ENCODE assay signal across 9 cellular contexts in the genomic region with DNA sequence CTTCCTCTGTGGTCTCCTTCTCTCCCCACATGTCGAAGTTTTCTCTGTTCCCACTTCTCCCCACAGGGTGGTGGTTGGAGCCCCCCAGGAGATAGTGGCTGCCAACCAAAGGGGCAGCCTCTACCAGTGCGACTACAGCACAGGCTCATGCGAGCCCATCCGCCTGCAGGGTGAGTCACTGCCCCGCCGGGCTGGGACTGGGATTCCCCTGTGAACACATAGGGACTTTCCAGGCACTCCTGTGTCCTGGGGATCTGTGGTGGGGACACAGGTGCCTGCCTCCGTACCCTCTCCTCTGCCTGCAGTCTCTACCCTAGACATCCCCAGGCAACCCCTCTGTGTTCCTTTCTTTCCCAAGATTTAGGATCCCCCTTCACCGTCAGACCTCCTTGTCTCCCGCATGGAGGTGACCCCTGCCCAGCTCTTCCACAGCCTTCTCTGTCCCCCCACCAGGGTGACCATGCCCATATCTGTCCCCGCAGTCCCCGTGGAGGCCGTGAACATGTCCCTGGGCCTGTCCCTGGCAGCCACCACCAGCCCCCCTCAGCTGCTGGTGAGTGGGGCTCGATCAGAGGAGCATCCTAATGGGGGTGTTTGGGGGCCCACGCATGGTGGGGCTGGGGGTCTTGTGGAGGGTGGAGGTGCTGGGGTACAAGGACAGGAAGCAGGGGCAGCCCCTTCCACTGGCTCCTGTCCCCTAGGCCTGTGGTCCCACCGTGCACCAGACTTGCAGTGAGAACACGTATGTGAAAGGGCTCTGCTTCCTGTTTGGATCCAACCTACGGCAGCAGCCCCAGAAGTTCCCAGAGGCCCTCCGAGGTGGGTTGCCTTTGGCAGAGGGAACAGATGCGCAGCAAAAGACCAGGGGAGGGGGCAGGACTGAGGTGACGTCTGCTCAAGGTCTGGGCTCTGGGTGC. TPM values are rescaled to one million over a fixed set of nuclear protein-coding genes. Genes with fewer than 3 reads are reported as not detected.
DNase-seq lines count a peak whose midpoint lies in the region; ATAC-seq and TF ChIP-seq lines count a peak whose summit lies in the region.
"Had no signal": no experiment of that assay in that cellular context is flagged by ENCODE, and none has a peak within 500 bp of the region (broad histone marks: within the 10 kb centered on the region; RNA-seq: fewer than 3 reads in every experiment).

No MANE protein-coding gene starts in this region.

- peaks cover 10% of the 10 kb centered on the region for H3K27me3 Mint-ChIP-seq in CD4-positive, alpha-beta T cell
- no peaks in the 10 kb centered on the region for H3K27me3 Mint-ChIP-seq in activated CD8-positive, alpha-beta memory T cell treated with anti-CD3 and anti-CD28 coated beads, Interleukin-2, amount 10 ng/mL, durations not matched to agents 7 days and 5 days

- no peaks in the 10 kb centered on the region for H3K9me3 ChIP-seq in CD4-positive, alpha-beta T cell (ENCODE audit: control insufficient read depth, low read length)
- H3K9me3 ChIP-seq: heart right ventricle had no signal

- no peaks in the 10 kb centered on the region for H3K27me3 ChIP-seq in CD4-positive, alpha-beta T cell (ENCODE audit: control insufficient read depth, insufficient read depth, low read length)

- H3K9me3 Mint-ChIP-seq in CD4-positive, alpha-beta T cell: no peaks in the 10 kb centered on the region
- H3K9me3 Mint-ChIP-seq in activated CD8-positive, alpha-beta memory T cell treated with anti-CD3 and anti-CD28 coated beads, Interleukin-2, amount 10 ng/mL, durations not matched to agents 7 days and 5 days (ENCODE audit: low read depth): no peaks in the 10 kb centered on the region

- peak; percentile 61 for ATAC-seq in CD4-positive, alpha-beta T cell (ENCODE audit: poor library complexity)
- ATAC-seq in GM21447 (IDR thresholded peaks at IDR 0.05; ENCODE audit: unreplicated experiment): peak; percentile 84
- ATAC-seq in activated CD8-positive, alpha-beta memory T cell treated with anti-CD3 and anti-CD28 coated beads, Interleukin-2, amount 10 ng/mL, durations not matched to agents 7 days and 5 days: peak; percentile 82

- CTCF ChIA-PET in CD4-positive, alpha-beta T cell (lab: Charles Lee): no interaction called here
- CTCF ChIA-PET in activated CD8-positive, alpha-beta memory T cell treated with anti-CD3 and anti-CD28 coated beads, Interleukin-2, amount 10 ng/mL, durations not matched to agents 7 days and 5 days (lab: Charles Lee): no interaction called here

- no peak overlapping the region for H3K27ac Mint-ChIP-seq in CD4-positive, alpha-beta T cell
- peak overlapping the region; percentile 66 for H3K27ac Mint-ChIP-seq in activated CD8-positive, alpha-beta memory T cell treated with anti-CD3 and anti-CD28 coated beads, Interleukin-2, amount 10 ng/mL, durations not matched to agents 7 days and 5 days

- H3K27ac ChIP-seq in CD4-positive, alpha-beta T cell (ENCODE audit: low read depth, low read length): no peak overlapping the region

- intact Hi-C loops in CD4-positive, alpha-beta T cell (cut with DNase I, micrococcal nuclease): no loop called here

- POLR2A ChIA-PET in CD4-positive, alpha-beta T cell (lab: Charles Lee): no interaction called here

- H3K4me3 Mint-ChIP-seq in CD4-positive, alpha-beta T cell: no peak overlapping the region
- no peak overlapping the region for H3K4me3 Mint-ChIP-seq in activated CD8-positive, alpha-beta memory T cell treated with anti-CD3 and anti-CD28 coated beads, Interleukin-2, amount 10 ng/mL, durations not matched to agents 7 days and 5 days

- peaks cover 4% of the 10 kb centered on the region for H3K4me1 Mint-ChIP-seq in CD4-positive, alpha-beta T cell (ENCODE audit: low read depth)
- peaks cover 37% of the 10 kb centered on the region for H3K4me1 Mint-ChIP-seq in activated CD8-positive, alpha-beta memory T cell treated with anti-CD3 and anti-CD28 coated beads, Interleukin-2, amount 10 ng/mL, durations not matched to agents 7 days and 5 days

- H3K36me3 Mint-ChIP-seq in CD4-positive, alpha-beta T cell (ENCODE audit: low read depth): no peaks in the 10 kb centered on the region
- peaks cover 8% of the 10 kb centered on the region for H3K36me3 Mint-ChIP-seq in activated CD8-positive, alpha-beta memory T cell treated with anti-CD3 and anti-CD28 coated beads, Interleukin-2, amount 10 ng/mL, durations not matched to agents 7 days and 5 days

- peak in 7 of 10 experiments; percentile 2 to 40 (median 26) for DNase-seq in CD4-positive, alpha-beta T cell
- DNase-seq in HT1080 (ENCODE audit: low read depth) (peak; percentile 64), iPS-NIHi11 (ENCODE audit: low spot score) (peak; percentile 47), OCI-M2 (lab: John Stamatoyannopoulos, UW; ENCODE audit: unreplicated experiment) (no peak), NCI-H1092 treated with DMSO at 0.1 percent for 48 hours (lab: John Stamatoyannopoulos, UW) (no peak)
- peak; percentile 74 for DNase-seq in activated CD8-positive, alpha-beta memory T cell treated with anti-CD3 and anti-CD28 coated beads, Interleukin-2, amount 10 ng/mL, durations not matched to agents 7 days and 5 days
- DNase-seq in stimulated activated CD8-positive, alpha-beta memory T cell treated with anti-CD3 and anti-CD28 coated beads, Interleukin-2, amount 100 ng/mL, for 1 hour (ENCODE audit: low read depth in 2 of 2): peak; percentile 39 to 48
- DNase-seq: heart right ventricle had no signal

- TF ChIP-seq CTCF in CD4-positive, alpha-beta T cell (IDR thresholded peaks at IDR 0.05): no peak

RNA-seq across cellular contexts. Expression of gene ITGAM, which starts 5.8 kb away (rescaled TPM):
- total RNA-seq in CD4-positive, alpha-beta T cell: 1 to 10 TPM; 1.8 to 4.3 TPM
- total RNA-seq in HT1080 (2014; rRNA removed; shearing (Covaris generic)): 0.02 and 0.03 TPM in 2 replicates
- not detected in 2 replicates for polyA plus RNA-seq in HT1080 (2015; cell fraction: cytosol; rRNA removed)
- 0.06 and 0.17 TPM in 2 replicates for polyA plus RNA-seq in HT1080 (2015; cell fraction: nucleus; rRNA removed)
- total RNA-seq in activated CD8-positive, alpha-beta memory T cell treated with anti-CD3 and anti-CD28 coated beads, Interleukin-2, amount 10 ng/mL, durations not matched to agents 7 days and 5 days: 10 to 100 TPM in 1 of 2 experiments, 1 to 10 TPM in 1; 8.0 to 24.1 TPM

RNA-seq across cellular contexts. Expression of gene PYDC1, which starts 48.7 kb away (rescaled TPM):
- not detected for total RNA-seq in CD4-positive, alpha-beta T cell
- not detected in 2 replicates for total RNA-seq in HT1080 (2014; rRNA removed; shearing (Covaris generic))
- not detected in 2 replicates for polyA plus RNA-seq in HT1080 (2015; cell fraction: cytosol; rRNA removed)
- polyA plus RNA-seq in HT1080 (2015; cell fraction: nucleus; rRNA removed): not detected in 2 replicates
- total RNA-seq in activated CD8-positive, alpha-beta memory T cell treated with anti-CD3 and anti-CD28 coated beads, Interleukin-2, amount 10 ng/mL, durations not matched to agents 7 days and 5 days: not detected
- total RNA-seq: heart right ventricle had no signal
- polyA plus RNA-seq: heart right ventricle had no signal

RNA-seq across cellular contexts. Expression of gene TRIM72, which starts 51.7 kb away (rescaled TPM):
- total RNA-seq in CD4-positive, alpha-beta T cell: under 1 TPM in 1 of 2 experiments, not detected in 1; 0.17 TPM
- total RNA-seq in HT1080 (2014; rRNA removed; shearing (Covaris generic)): 0.06 TPM in 1 of 2 replicates, not detected in the other
- 0.01 and 0.21 TPM in 2 replicates for polyA plus RNA-seq in HT1080 (2015; cell fraction: cytosol; rRNA removed)
- not detected in 2 replicates for polyA plus RNA-seq in HT1080 (2015; cell fraction: nucleus; rRNA removed)
- not detected for total RNA-seq in activated CD8-positive, alpha-beta memory T cell treated with anti-CD3 and anti-CD28 coated beads, Interleukin-2, amount 10 ng/mL, durations not matched to agents 7 days and 5 days

Comparison
In these comparisons a context has a peak if more than half of its experiments do, and no peak if none do; other contexts are left out.
1. DNase-seq: peak in CD4-positive, alpha-beta T cell (7 of 10), HT1080 (single experiment), activated CD8-positive, alpha-beta memory T cell treated with anti-CD3 and anti-CD28 coated beads, Interleukin-2, amount 10 ng/mL, durations not matched to agents 7 days and 5 days (single experiment), iPS-NIHi11 (single experiment) and stimulated activated CD8-positive, alpha-beta memory T cell treated with anti-CD3 and anti-CD28 coated beads, Interleukin-2, amount 100 ng/mL, for 1 hour (2 of 2); none in OCI-M2 (single experiment) and NCI-H1092 treated with DMSO at 0.1 percent for 48 hours (single experiment).
2. Peak in every context shown above with its lines, with median percentiles within 50 percentile points of each other: ATAC-seq.